In genomic region chr18:34773378-34773777, GRCh38 we compare ENCODE assay signal across 14 cellular contexts.
DNase-seq lines count a peak whose midpoint lies in the region; ATAC-seq, FAIRE-seq and TF ChIP-seq lines count a peak whose summit lies in the region.
"Had no signal": no experiment of that assay in that cellular context is flagged by ENCODE, and none has a peak within 500 bp of the region (broad histone marks: within the 10 kb centered on the region; RNA-seq: fewer than 3 reads in every experiment).

No MANE protein-coding gene starts in this region.

- H3K79me2 ChIP-seq in MM.1S (ENCODE audit: low read length) (no peaks in the 10 kb centered on the region), endothelial cell of umbilical vein (ENCODE audit: control insufficient read depth, insufficient read depth, low read length) (no peaks in the 10 kb centered on the region)

- peak; percentile 13 for DNase-seq in AG09309 (ENCODE audit: low read depth)
- DNase-seq in MM.1S = no peak
- peak; percentile 59 for DNase-seq in endothelial cell of umbilical vein (ENCODE audit: low read depth, low spot score)
- no peak for DNase-seq in psoas muscle
- no peak for DNase-seq in colonic mucosa
- no peak for DNase-seq in MG63
- no peak for DNase-seq in upper lobe of right lung
- no peak for DNase-seq in activated T-cell treated with anti-CD3 and anti-CD28 coated beads for 4 hours
- DNase-seq: activated naive CD4-positive, alpha-beta T cell; lower lobe of right lung; nephron progenitor cell; stimulated activated naive B cell treated with anti-CD40 and anti-IgM and Interleukin-4, amounts not matched to agents 10 μg/mL and 1 μg/mL and 100 μg/mL, for 72 hours had no signal

- no peaks in the 10 kb centered on the region for H4K20me1 ChIP-seq in MM.1S (ENCODE audit: insufficient read depth, low read length)
- no peaks in the 10 kb centered on the region for H4K20me1 ChIP-seq in endothelial cell of umbilical vein (replicated peaks; ENCODE audit: control insufficient read depth, extremely low read depth, insufficient read depth, low read length)

- H3K4me2 ChIP-seq in MM.1S (ENCODE audit: low read depth, low read length) = peak overlapping the region; percentile 17; the same call in 1 of the 2 replicates
- H3K4me2 ChIP-seq in endothelial cell of umbilical vein (ENCODE audit: insufficient read depth, low read length) = peak overlapping the region; percentile 57

- H3K9me3 ChIP-seq in MM.1S (replicated peaks; ENCODE audit: insufficient read depth, low read length) = no peaks in the 10 kb centered on the region
- H3K9me3 ChIP-seq in endothelial cell of umbilical vein (replicated peaks; ENCODE audit: control insufficient read depth, insufficient read depth, low read length) = no peaks in the 10 kb centered on the region
- H3K9me3 ChIP-seq in psoas muscle = no peaks in the 10 kb centered on the region
- no peaks in the 10 kb centered on the region for H3K9me3 ChIP-seq in colonic mucosa
- no peaks in the 10 kb centered on the region for H3K9me3 ChIP-seq in MG63
- H3K9me3 ChIP-seq in upper lobe of right lung = no peaks in the 10 kb centered on the region
- H3K9me3 ChIP-seq: lower lobe of right lung had no signal

- no peaks in the 10 kb centered on the region for H3K9me1 ChIP-seq in endothelial cell of umbilical vein (replicated peaks; ENCODE audit: control insufficient read depth, extremely low read depth, insufficient read depth, low read length)

- H3K4me1 ChIP-seq in MM.1S (ENCODE audit: low read length) = peaks cover 13% of the 10 kb centered on the region
- H3K4me1 ChIP-seq in endothelial cell of umbilical vein (ENCODE audit: control insufficient read depth, extremely low read depth, insufficient read depth, low read length) = peaks cover 26% of the 10 kb centered on the region
- peaks cover 28% of the 10 kb centered on the region for H3K4me1 ChIP-seq in psoas muscle
- no peaks in the 10 kb centered on the region for H3K4me1 ChIP-seq in colonic mucosa
- H3K4me1 ChIP-seq in upper lobe of right lung = no peaks in the 10 kb centered on the region

- H3K27ac ChIP-seq in MM.1S (ENCODE audit: low read length) (no peak overlapping the region), endothelial cell of umbilical vein (ENCODE audit: insufficient read depth, low read depth, low read length) (peak overlapping the region; percentile 71), psoas muscle (peak overlapping the region; percentile 81), colonic mucosa (no peak overlapping the region), upper lobe of right lung (no peak overlapping the region)
- H3K27ac ChIP-seq: lower lobe of right lung, SK-N-MC had no signal

- 7 to 24% (median 13%) methylated on average over 2 of the region's 2 CpGs for WGBS in psoas muscle, 3 donors

- no peak overlapping the region for H2AFZ ChIP-seq in MM.1S (ENCODE audit: low read length)
- no peak overlapping the region for H2AFZ ChIP-seq in endothelial cell of umbilical vein (ENCODE audit: low read depth, low read length)

- H3K27me3 ChIP-seq in MM.1S (replicated peaks; ENCODE audit: insufficient read depth, low read length) = no peaks in the 10 kb centered on the region
- H3K27me3 ChIP-seq in endothelial cell of umbilical vein (ENCODE audit: control insufficient read depth in 2 of 2, insufficient read depth in 2 of 2, low read length in 2 of 2) = no peaks in the 10 kb centered on the region
- H3K27me3 ChIP-seq in psoas muscle (ENCODE audit: insufficient read depth in 3 of 3, low read length in 2 of 3) = no peaks in the 10 kb centered on the region
- no peaks in the 10 kb centered on the region for H3K27me3 ChIP-seq in colonic mucosa
- no peaks in the 10 kb centered on the region for H3K27me3 ChIP-seq in MG63
- no peaks in the 10 kb centered on the region for H3K27me3 ChIP-seq in upper lobe of right lung

- H3K36me3 ChIP-seq in MM.1S (replicated peaks; ENCODE audit: insufficient read depth, low read length) (no peaks in the 10 kb centered on the region), endothelial cell of umbilical vein (ENCODE audit: control insufficient read depth in 2 of 2, extremely low read depth in 1 of 2, insufficient read depth in 2 of 2, low read length in 2 of 2) (no peaks in the 10 kb centered on the region), psoas muscle (ENCODE audit: insufficient read depth in 1 of 2, low read depth in 1 of 2) (no peaks in the 10 kb centered on the region), colonic mucosa (no peaks in the 10 kb centered on the region), MG63 (no peaks in the 10 kb centered on the region), upper lobe of right lung (no peaks in the 10 kb centered on the region)
- H3K36me3 ChIP-seq: lower lobe of right lung had no signal

- no peak for TF ChIP-seq CTCF in AG09309 (IDR thresholded peaks at IDR 0.05; ENCODE audit: control insufficient read depth, insufficient read depth, low read depth, low read length, missing control alignments)
- TF ChIP-seq CTCF in MM.1S (IDR thresholded peaks at IDR 0.05; ENCODE audit: low read length) = no peak
- TF ChIP-seq CTCF in endothelial cell of umbilical vein (IDR thresholded peaks at IDR 0.05; ENCODE audit: extremely low read depth in 1 of 2, insufficient read depth in 1 of 2, low read depth in 1 of 2, low read length in 2 of 2) = no peak
- TF ChIP-seq CTCF in psoas muscle (IDR thresholded peaks at IDR 0.05) = no peak
- TF ChIP-seq CTCF in colonic mucosa (IDR thresholded peaks at IDR 0.05) = no peak
- no peak for TF ChIP-seq CTCF in upper lobe of right lung (IDR thresholded peaks at IDR 0.05)

- ATAC-seq in psoas muscle = no peak
- no peak for ATAC-seq in upper lobe of right lung
- ATAC-seq: stimulated activated naive B cell treated with anti-CD40 and anti-IgM and Interleukin-4, amounts not matched to agents 10 μg/mL and 1 μg/mL and 100 μg/mL, for 72 hours had no signal

- H3K4me3 ChIP-seq in AG09309 (ENCODE audit: control insufficient read depth, low read depth, low read length) (no peak overlapping the region), MM.1S (ENCODE audit: low read length) (no peak overlapping the region), endothelial cell of umbilical vein (replicated peaks in 1 of 3; ENCODE audit: insufficient read depth in 1 of 3, low read depth in 1 of 3, low read length in 3 of 3) (no peak overlapping the region), psoas muscle (peak overlapping the region; percentile 31), colonic mucosa (no peak overlapping the region), MG63 (no peak overlapping the region), upper lobe of right lung (no peak overlapping the region)
- H3K4me3 ChIP-seq: lower lobe of right lung, SK-N-MC had no signal

- TF ChIP-seq POLR2A in endothelial cell of umbilical vein (IDR thresholded peaks at IDR 0.05; ENCODE audit: low read depth, low read length) = no peak

- H3K9ac ChIP-seq in MM.1S (ENCODE audit: low read length) (no peak overlapping the region), endothelial cell of umbilical vein (replicated peaks; ENCODE audit: extremely low read depth, insufficient read depth, low read length) (peak overlapping the region; percentile 38), colonic mucosa (ENCODE audit: low read depth in 2 of 2, low read length in 2 of 2) (no peak overlapping the region)

- peak; percentile 59 for FAIRE-seq in endothelial cell of umbilical vein (lab: Jason Lieb, UNC)
- FAIRE-seq: H1 had no signal

- no peaks in the 10 kb centered on the region for H3K9me2 ChIP-seq in MM.1S (replicated peaks; ENCODE audit: insufficient read depth, low read length)

- CTCF ChIA-PET in endothelial cell of umbilical vein (lab: Charles Lee) = interaction anchor here (0.8 to 3.3 kb wide), 5 partner anchors 10 to 112 kb away, joined by 3 to 30 read pairs (median 5); no protein-coding TSS in a partner anchor

- dilution Hi-C loops in endothelial cell of umbilical vein (cut with MboI; ENCODE audit: extremely low pct_ligation_motif_present, low sequenced_read_pairs) = no loop called here

- no TSS peak for BruUV-seq in endothelial cell of umbilical vein (replicated peaks; lab: Mats Ljungman, UMichigan)

- H3F3A ChIP-seq in MM.1S (ENCODE audit: insufficient read depth, low read length) = no peaks in the 10 kb centered on the region

- intact Hi-C loops in endothelial cell of umbilical vein (cut with micrococcal nuclease) (loop anchor here (5.0 kb wide), 2 partner anchors 111 to 266 kb away; no protein-coding TSS in a partner anchor), psoas muscle (cut with DNase I) (no loop called here), colonic mucosa (cut with DNase I) (no loop called here), upper lobe of right lung (cut with DNase I) (no loop called here)

- POLR2A ChIA-PET in endothelial cell of umbilical vein (lab: Charles Lee) = no interaction called here

TF ChIP-seq in endothelial cell of umbilical vein, 7 proteins besides CTCF, POLR2A, EP300 and RAD21:
- TF ChIP-seq FOS (IDR thresholded peaks at IDR 0.05; ENCODE audit: borderline replicate concordance, insufficient read depth, low read length) (peak; percentile 26), EZH2 (IDR thresholded peaks at IDR 0.05; ENCODE audit: borderline replicate concordance, low read depth, low read length, severe bottlenecking) (no peak)

Comparison
In these comparisons a context has a peak if more than half of its experiments do, and no peak if none do; other contexts are left out.
1. DNase-seq: peak in AG09309 (single experiment) and endothelial cell of umbilical vein (single experiment); none in MM.1S (single experiment), psoas muscle (0 of 2), colonic mucosa (single experiment), MG63 (single experiment), upper lobe of right lung (single experiment) and activated T-cell treated with anti-CD3 and anti-CD28 coated beads for 4 hours (single experiment).
2. H3K27ac ChIP-seq: peak in endothelial cell of umbilical vein (single experiment) and psoas muscle (single experiment); none in MM.1S (single experiment), colonic mucosa (single experiment) and upper lobe of right lung (single experiment).